10 cellular contexts compared by ENCODE assay signal in the genomic region with DNA sequence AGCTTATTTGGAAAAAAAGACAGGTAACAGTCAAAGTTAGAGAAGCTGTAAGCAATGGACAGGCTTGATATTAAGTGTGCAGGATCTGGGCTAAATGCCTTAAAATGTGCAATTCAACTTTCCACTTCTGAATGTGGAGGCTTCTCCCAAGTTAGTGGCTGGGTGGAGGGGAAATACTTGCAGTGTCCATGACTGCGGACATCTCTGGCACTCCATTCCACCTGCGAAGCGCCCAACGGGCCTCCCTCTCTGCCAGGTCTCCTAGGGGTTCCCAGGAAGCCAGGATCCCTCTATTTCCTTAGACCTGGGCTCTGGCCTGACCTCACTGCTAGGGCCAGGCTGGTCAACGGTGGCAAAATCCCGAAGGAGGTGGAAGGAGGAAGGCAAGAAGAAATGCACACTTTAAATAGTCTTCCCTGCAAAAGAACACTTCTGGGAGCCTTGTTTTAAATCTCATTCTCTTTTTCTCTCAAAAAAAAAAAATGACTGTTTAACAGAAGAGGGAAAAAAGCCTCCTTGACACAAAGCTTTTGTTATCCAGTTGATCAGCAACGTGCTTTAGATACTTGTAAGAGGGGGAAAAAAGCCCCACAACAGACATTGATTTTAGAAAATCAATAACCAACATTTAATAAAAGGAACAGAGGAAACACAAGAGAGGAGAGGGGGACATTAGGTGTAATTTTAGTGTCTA. TPM values are rescaled to one million over a fixed set of nuclear protein-coding genes. Genes with fewer than 3 reads are reported as not detected.
DNase-seq lines count a peak whose midpoint lies in the region; FAIRE-seq and TF ChIP-seq lines count a peak whose summit lies in the region.
"Had no signal": no experiment of that assay in that cellular context is flagged by ENCODE, and none has a peak within 500 bp of the region (broad histone marks: within the 10 kb centered on the region; RNA-seq: fewer than 3 reads in every experiment).

No MANE protein-coding gene starts in this region.

- H3K4me1 ChIP-seq in small intestine (ENCODE audit: control insufficient read depth in 2 of 2, insufficient read depth in 1 of 2, low read depth in 1 of 2, low read length in 1 of 2): no peaks in the 10 kb centered on the region

- H3K4me3 ChIP-seq in HFF-Myc (replicated peaks; ENCODE audit: low read depth, low read length) (peak overlapping the region; percentile 65), small intestine (ENCODE audit: low read depth in 1 of 2, low read length in 2 of 2) (peak overlapping the region in 1 of 2 donors; percentile 71)

- H3K4me3 Mint-ChIP-seq in activated naive CD8-positive, alpha-beta T cell treated with anti-CD3 and anti-CD28 coated beads for 36 hours: peak overlapping the region; percentile 90
- H3K4me3 Mint-ChIP-seq in immature natural killer cell: peak overlapping the region; percentile 86 to 98 (median 95)

- CTCF ChIA-PET in RWPE1 (lab: Yijun Ruan, JAX): interaction anchor here (0.6 to 0.7 kb wide), 2 partner anchors 89 to 1116 kb away, joined by 3 to 7 read pairs; no protein-coding TSS in a partner anchor

- peaks cover 46% of the 10 kb centered on the region for H3K27me3 Mint-ChIP-seq in activated naive CD8-positive, alpha-beta T cell treated with anti-CD3 and anti-CD28 coated beads for 36 hours
- H3K27me3 Mint-ChIP-seq in immature natural killer cell (ENCODE audit: low read depth in 3 of 3): peaks cover 32 to 65% (median 60%) of the 10 kb centered on the region in 3 donors

- peaks cover 2% of the 10 kb centered on the region for H3K36me3 Mint-ChIP-seq in activated naive CD8-positive, alpha-beta T cell treated with anti-CD3 and anti-CD28 coated beads for 36 hours
- H3K36me3 Mint-ChIP-seq in immature natural killer cell: peaks cover 30 to 44% (median 40%) of the 10 kb centered on the region in 3 donors

- TF ChIP-seq CTCF in HFF-Myc (IDR thresholded peaks at IDR 0.05; ENCODE audit: low read depth, low read length, missing control alignments) (no peak), RWPE1 (conservative IDR thresholded peaks at IDR 0.05; ENCODE audit: low read depth) (no peak)

- H3K36me3 ChIP-seq in small intestine (ENCODE audit: control insufficient read depth in 2 of 2, insufficient read depth in 2 of 2, low read length in 2 of 2): no peaks in the 10 kb centered on the region

- no peak for FAIRE-seq in small intestine (lab: Jason Lieb, UNC)
- FAIRE-seq: colon had no signal

- no peaks in the 10 kb centered on the region for H3K9me3 ChIP-seq in small intestine (ENCODE audit: control insufficient read depth, low read depth)

- 17 to 29% (median 20%) methylated on average over 7 of the region's 7 CpGs for WGBS in small intestine, 3 donors

- H3K9me3 Mint-ChIP-seq in activated naive CD8-positive, alpha-beta T cell treated with anti-CD3 and anti-CD28 coated beads for 36 hours: no peaks in the 10 kb centered on the region
- H3K9me3 Mint-ChIP-seq in immature natural killer cell: peaks cover 0 to 5% (median 1%) of the 10 kb centered on the region in 6 donors

- no peak overlapping the region for H3K27ac Mint-ChIP-seq in activated naive CD8-positive, alpha-beta T cell treated with anti-CD3 and anti-CD28 coated beads for 36 hours
- H3K27ac Mint-ChIP-seq in immature natural killer cell: peak overlapping the region in 5 of 6 donors; percentile 96 to 100 (median 98)

- H3K4me1 Mint-ChIP-seq in activated naive CD8-positive, alpha-beta T cell treated with anti-CD3 and anti-CD28 coated beads for 36 hours: peaks cover 16% of the 10 kb centered on the region
- H3K4me1 Mint-ChIP-seq in immature natural killer cell: peaks cover 57 to 60% of the 10 kb centered on the region in 2 donors

- DNase-seq in HFF-Myc (ENCODE audit: extremely low read depth, low read depth) (no peak), immature natural killer cell (no peak), small intestine (no peak), RWPE1 (ENCODE audit: low spot score) (no peak), GM19238 (ENCODE audit: insufficient read length, low spot score) (no peak), mucosa of gallbladder (ENCODE audit: low spot score) (no peak), T-helper 9 cell (no peak)
- DNase-seq in activated naive CD8-positive, alpha-beta T cell treated with anti-CD3 and anti-CD28 coated beads for 36 hours: no peak
- DNase-seq: NCI-H2081 treated with DMSO at 0.1 percent for 48 hours had no signal

- POLR2A ChIA-PET in RWPE1 (lab: Yijun Ruan, JAX; ENCODE audit: low non-redundant PET): no interaction called here

- H3K27ac ChIP-seq in small intestine (ENCODE audit: low read depth in 1 of 2, low read length in 1 of 2) (peak overlapping the region; percentile 72 to 99), RWPE1 (no peak overlapping the region)

- H3K27me3 ChIP-seq in small intestine (ENCODE audit: control insufficient read depth in 2 of 2, insufficient read depth in 2 of 2, low read length in 2 of 2): peaks cover 2 to 4% of the 10 kb centered on the region in 2 donors

RNA-seq across cellular contexts. Expression of gene ZEB2, which starts 5.0 kb away (rescaled TPM):
- total RNA-seq in activated naive CD8-positive, alpha-beta T cell treated with anti-CD3 and anti-CD28 coated beads for 36 hours: 10 to 100 TPM in 1 of 2 experiments, 1 to 10 TPM in 1; 9.0 to 10.5 TPM
- polyA plus RNA-seq in immature natural killer cell (100 to 1,000 TPM in 1 of 3 donors, 10 to 100 TPM in 2; 56.5 to 115 (median 62.3) TPM), small intestine (10 to 100 TPM in 2 of 3 donors, 1 to 10 TPM in 1; 2.0 to 18.5 (median 12.2) TPM)
- 91.0 TPM for total RNA-seq in mucosa of gallbladder
